9 cellular contexts compared by ENCODE assay signal in the genomic region with DNA sequence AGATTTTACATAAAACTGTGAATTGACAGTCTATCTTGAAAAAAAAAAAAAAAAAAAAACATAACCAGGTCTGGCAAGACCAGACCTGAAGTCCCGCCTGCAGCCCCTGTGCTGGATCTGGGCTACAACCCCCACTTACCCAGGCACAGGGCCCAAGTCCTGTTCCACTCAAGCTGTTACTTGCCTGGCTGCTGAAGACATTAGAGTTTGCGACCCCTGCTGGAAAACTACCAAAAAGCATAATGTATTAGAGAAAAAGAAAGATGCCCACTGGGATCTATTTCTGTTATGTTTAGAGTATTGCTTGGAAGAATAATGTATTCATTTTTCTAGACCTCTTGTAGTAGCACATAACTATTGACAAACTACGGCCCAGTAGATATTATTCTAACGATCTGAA. TPM values are rescaled to one million over a fixed set of nuclear protein-coding genes. Genes with fewer than 3 reads are reported as not detected.
DNase-seq lines count a peak whose midpoint lies in the region; ATAC-seq, FAIRE-seq and TF ChIP-seq lines count a peak whose summit lies in the region.
"Had no signal": no experiment of that assay in that cellular context is flagged by ENCODE, and none has a peak within 500 bp of the region (broad histone marks: within the 10 kb centered on the region; RNA-seq: fewer than 3 reads in every experiment).

No MANE protein-coding gene starts in this region.

- FAIRE-seq in GM12891 (lab: Jason Lieb, UNC): no peak

- intact Hi-C loops in left cardiac atrium (cut with DNase I): loop anchor here (5.0 to 10.0 kb wide), 2 partner anchors 298 to 301 kb away; no protein-coding TSS in a partner anchor

- ATAC-seq in HG02759 (IDR thresholded peaks at IDR 0.05; ENCODE audit: unreplicated experiment) (peak; percentile 35), left cardiac atrium (no peak), GM21381 (IDR thresholded peaks at IDR 0.05; ENCODE audit: unreplicated experiment) (no peak)

- no peak; the same call in 1 of the 2 replicates for TF ChIP-seq CTCF in RWPE1 (conservative IDR thresholded peaks at IDR 0.05; ENCODE audit: low read depth)

- POLR2A ChIA-PET in RWPE1 (lab: Yijun Ruan, JAX; ENCODE audit: low non-redundant PET): no interaction called here

- DNase-seq in NOMO-1 treated with DMSO at 0.1 percent for 48 hours (lab: John Stamatoyannopoulos, UW; ENCODE audit: unreplicated experiment) (peak; percentile 9), NOMO-1 treated with dmso at 0.1 percent for 144 hours (lab: John Stamatoyannopoulos, UW; ENCODE audit: unreplicated experiment) (no peak), RWPE1 (ENCODE audit: low spot score) (peak; percentile 43), left cardiac atrium (peak; percentile 23), ureter (ENCODE audit: low spot score) (peak; percentile 62), GM12891 (ENCODE audit: insufficient read length, low spot score) (no peak)

- CTCF ChIA-PET in RWPE1 (lab: Yijun Ruan, JAX): interaction anchor here (0.9 kb wide), 1 partner anchor 10 kb away, joined by 3 read pairs; no protein-coding TSS in a partner anchor

- no peak for TF ChIP-seq POLR2A in GM12891 (IDR thresholded peaks at IDR 0.05; ENCODE audit: low read depth, low read length)

- H3K27ac ChIP-seq in RWPE1: no peak overlapping the region

TF ChIP-seq in GM12891, 5 proteins besides CTCF, POLR2A, EP300 and RAD21:
- no peak for TF ChIP-seq POLR2AphosphoS5 (IDR thresholded peaks at IDR 0.05; ENCODE audit: low read depth, low read length)
- no peak for TF ChIP-seq TAF1 (IDR thresholded peaks at IDR 0.05; ENCODE audit: low read depth, low read length)
- no peak for TF ChIP-seq PAX5 (IDR thresholded peaks at IDR 0.05; ENCODE audit: insufficient read depth, low read length, severe bottlenecking)
- no peak for TF ChIP-seq POU2F2 (IDR thresholded peaks at IDR 0.05; ENCODE audit: low read depth, low read length)

RNA-seq across cellular contexts. Expression of a gene that starts 4.7 kb away (rescaled TPM):
- total RNA-seq in left cardiac atrium (1 to 10 TPM; 1.9 to 7.6 TPM), ureter (9.8 TPM)
- polyA plus RNA-seq in GM12891 (2012; ENCODE audit: low read depth, missing spikeins): 0.17 TPM
- polyA plus RNA-seq: CD8-positive, alpha-beta memory T cell had no signal

Comparison
In these comparisons a context has a peak if more than half of its experiments do, and no peak if none do; other contexts are left out.
1. DNase-seq: peak in NOMO-1 treated with DMSO at 0.1 percent for 48 hours (single experiment), RWPE1 (single experiment), left cardiac atrium (single experiment) and ureter (single experiment); none in NOMO-1 treated with dmso at 0.1 percent for 144 hours (single experiment) and GM12891 (single experiment).